Comparison of ENCODE assay signal across 33 cellular contexts in genomic region chr9:98396236-98396635, GRCh38.
"Had no signal": no experiment of that assay in that cellular context is flagged by ENCODE, and none has a peak within 500 bp of the region (broad histone marks: within the 10 kb centered on the region; RNA-seq: fewer than 3 reads in every experiment).

No MANE protein-coding gene starts in this region.

- H3K36me3 Mint-ChIP-seq: activated CD4-positive, alpha-beta memory T cell treated with anti-CD3 and anti-CD28 coated beads for 36 hours; activated CD8-positive, alpha-beta memory T cell treated with anti-CD3 and anti-CD28 coated beads, Interleukin-2, amount 10 ng/mL, durations not matched to agents 7 days and 5 days; activated naive CD4-positive, alpha-beta T cell treated with anti-CD3 and anti-CD28 coated beads, Interleukin-2, amount 50 U/mL, for 24 hours; activated naive CD8-positive, alpha-beta T cell treated with anti-CD3 and anti-CD28 coated beads for 36 hours had no signal

- H3K4me1 Mint-ChIP-seq: endodermal cell had no signal

- ATAC-seq: activated CD4-positive, alpha-beta T cell treated with anti-CD3 and anti-CD28 coated beads for 36 hours; activated CD8-positive, alpha-beta memory T cell treated with anti-CD3 and anti-CD28 coated beads, Interleukin-2, amount 10 ng/mL, durations not matched to agents 7 days and 5 days; activated CD8-positive, alpha-beta T cell treated with anti-CD3 and anti-CD28 coated beads, Interleukin-2, amount 10 ng/mL, durations not matched to agents 7 days and 5 days; activated naive CD8-positive, alpha-beta T cell treated with anti-CD3 and anti-CD28 coated beads, Interleukin-2, amount 50 U/mL, for 24 hours; body of pancreas; esophagus mucosa; T-helper 17 cell had no signal

- H3K4me3 Mint-ChIP-seq: activated CD4-positive, alpha-beta memory T cell treated with anti-CD3 and anti-CD28 coated beads for 36 hours; activated CD4-positive, alpha-beta T cell treated with anti-CD3 and anti-CD28 coated beads for 36 hours; activated CD4-positive, alpha-beta T cell treated with anti-CD3 and anti-CD28 coated beads, Interleukin-2, amount 10 ng/mL, durations not matched to agents 24 days and 14 days; activated CD8-positive, alpha-beta memory T cell treated with anti-CD3 and anti-CD28 coated beads, Interleukin-2, amount 10 ng/mL, durations not matched to agents 7 days and 5 days; activated CD8-positive, alpha-beta T cell treated with anti-CD3 and anti-CD28 coated beads, Interleukin-2, amount 10 ng/mL, durations not matched to agents 7 days and 5 days; activated naive CD4-positive, alpha-beta T cell treated with anti-CD3 and anti-CD28 coated beads for 36 hours; activated naive CD4-positive, alpha-beta T cell treated with anti-CD3 and anti-CD28 coated beads, Interleukin-2, amount 50 U/mL, for 24 hours; activated naive CD8-positive, alpha-beta T cell treated with anti-CD3 and anti-CD28 coated beads for 36 hours; activated naive CD8-positive, alpha-beta T cell treated with anti-CD3 and anti-CD28 coated beads, Interleukin-2, amount 50 U/mL, for 24 hours; activated T-helper 1 cell treated with anti-CD3 and anti-CD28 coated beads, Interleukin-12 subunit alpha, Interleukin-12 subunit beta, Interleukin-2, Interleukin-4 antibody, amounts not matched to agents 30 ng/mL and 10 ng/mL and 1 ng/mL, durations not matched to agents 14 hours and 24 hours and 36 hours; endodermal cell; T-helper 17 cell; T-helper 2 cell treated with Interferon-gamma antibody and Interleukin-4, amounts not matched to agents 5 μg/mL and 100 μg/mL, for 36 hours had no signal

- H3K9me3 Mint-ChIP-seq: activated CD4-positive, alpha-beta memory T cell treated with anti-CD3 and anti-CD28 coated beads for 36 hours; activated naive CD4-positive, alpha-beta T cell treated with anti-CD3 and anti-CD28 coated beads, Interleukin-2, amount 50 U/mL, for 24 hours; endodermal cell; T-helper 2 cell treated with Interferon-gamma antibody and Interleukin-4, amounts not matched to agents 5 μg/mL and 100 μg/mL, for 36 hours had no signal

- DNase-seq: activated CD4-positive, alpha-beta memory T cell treated with anti-CD3 and anti-CD28 coated beads for 36 hours; activated CD4-positive, alpha-beta T cell treated with anti-CD3 and anti-CD28 coated beads for 36 hours; activated CD4-positive, alpha-beta T cell treated with anti-CD3 and anti-CD28 coated beads, Interleukin-2, amount 10 ng/mL, durations not matched to agents 24 days and 14 days; activated CD4-positive, CD25-positive, alpha-beta regulatory T cell; activated CD4-positive, CD25-positive, alpha-beta regulatory T cell treated with anti-CD3 and anti-CD28 coated beads, Interleukin-2, amount 50 U/mL, for 72 hours; activated CD8-positive, alpha-beta memory T cell treated with anti-CD3 and anti-CD28 coated beads, Interleukin-2, amount 10 ng/mL, durations not matched to agents 7 days and 5 days; activated CD8-positive, alpha-beta memory T cell treated with anti-CD3 and anti-CD28 coated beads, Interleukin-2, amount 50 U/mL, for 4 hours; activated CD8-positive, alpha-beta T cell treated with anti-CD3 and anti-CD28 coated beads, Interleukin-2, amount 10 ng/mL, durations not matched to agents 7 days and 5 days; activated effector memory CD4-positive, alpha-beta T cell treated with anti-CD3 and anti-CD28 coated beads, Interleukin-2, amount 50 U/mL, for 16 hours; activated naive CD4-positive, alpha-beta T cell treated with anti-CD3 and anti-CD28 coated beads for 36 hours; activated naive CD8-positive, alpha-beta T cell treated with anti-CD3 and anti-CD28 coated beads for 36 hours; activated naive CD8-positive, alpha-beta T cell treated with anti-CD3 and anti-CD28 coated beads, Interleukin-2, amount 50 U/mL, for 24 hours; activated T-cell treated with anti-CD3 and anti-CD28 coated beads, Interleukin-2, amount 50 U/mL, for 1 hour; activated T-cell treated with anti-CD3 and anti-CD28 coated beads, Interleukin-2, amount 50 U/mL, for 48 hours; adrenal gland; amygdala; aorta; body of pancreas; central memory CD4-positive, alpha-beta T cell; cerebellar nuclear complex; colonic mucosa; effector CD8-positive, alpha-beta T cell; endodermal cell; foreskin fibroblast; T-helper 1 cell; T-helper 17 cell; T1000; WERI-Rb-1 had no signal

- H3K27ac Mint-ChIP-seq: activated CD4-positive, alpha-beta memory T cell treated with anti-CD3 and anti-CD28 coated beads for 36 hours; activated CD4-positive, alpha-beta T cell treated with anti-CD3 and anti-CD28 coated beads for 36 hours; activated CD4-positive, alpha-beta T cell treated with anti-CD3 and anti-CD28 coated beads, Interleukin-2, amount 10 ng/mL, durations not matched to agents 24 days and 14 days; activated CD8-positive, alpha-beta memory T cell treated with anti-CD3 and anti-CD28 coated beads, Interleukin-2, amount 10 ng/mL, durations not matched to agents 7 days and 5 days; activated CD8-positive, alpha-beta T cell treated with anti-CD3 and anti-CD28 coated beads, Interleukin-2, amount 10 ng/mL, durations not matched to agents 7 days and 5 days; activated naive CD4-positive, alpha-beta T cell treated with anti-CD3 and anti-CD28 coated beads for 36 hours; activated naive CD4-positive, alpha-beta T cell treated with anti-CD3 and anti-CD28 coated beads, Interleukin-2, amount 50 U/mL, for 24 hours; activated naive CD8-positive, alpha-beta T cell treated with anti-CD3 and anti-CD28 coated beads for 36 hours; activated naive CD8-positive, alpha-beta T cell treated with anti-CD3 and anti-CD28 coated beads, Interleukin-2, amount 50 U/mL, for 24 hours; activated T-helper 1 cell treated with anti-CD3 and anti-CD28 coated beads, Interleukin-12 subunit alpha, Interleukin-12 subunit beta, Interleukin-2, Interleukin-4 antibody, amounts not matched to agents 30 ng/mL and 10 ng/mL and 1 ng/mL, durations not matched to agents 14 hours and 24 hours and 36 hours; activated T-helper 2 cell treated with anti-CD3 and anti-CD28 coated beads, Interferon-gamma antibody, Interleukin-2, Interleukin-4, amounts not matched to agents 10 μg/mL and 5 μg/mL and 100 μg/mL, durations not matched to agents 14 hours and 24 hours and 36 hours; endodermal cell; T-helper 17 cell; T-helper 2 cell treated with Interferon-gamma antibody and Interleukin-4, amounts not matched to agents 5 μg/mL and 100 μg/mL, for 36 hours had no signal
